In genomic region chr3:125032100-125032643, GRCh38 we compare ENCODE assay signal across 1 cellular context.
TF ChIP-seq lines count a peak whose summit lies in the region.

No MANE protein-coding gene starts in this region.

TF ChIP-seq in GM23338, 12 proteins besides CTCF, POLR2A, EP300 and RAD21 (continued from another document):
- no peak for TF ChIP-seq JUNB (IDR thresholded peaks at IDR 0.05; ENCODE audit: unreplicated experiment)
- no peak for TF ChIP-seq ZNF331 (CRISPR knock-in tag; IDR thresholded peaks at IDR 0.05; ENCODE audit: low read depth)
- TF ChIP-seq STAT1 (IDR thresholded peaks at IDR 0.05; ENCODE audit: unreplicated experiment), result no peak
- TF ChIP-seq EZH2phosphoT487 (IDR thresholded peaks at IDR 0.05; ENCODE audit: unreplicated experiment), result no peak
- no peak for TF ChIP-seq ZNF462 (CRISPR knock-in tag; IDR thresholded peaks at IDR 0.05)
- TF ChIP-seq ZNF114 (CRISPR knock-in tag; IDR thresholded peaks at IDR 0.05), result no peak
